Comparison of ENCODE assay signal across 8 cellular contexts in the genomic region with DNA sequence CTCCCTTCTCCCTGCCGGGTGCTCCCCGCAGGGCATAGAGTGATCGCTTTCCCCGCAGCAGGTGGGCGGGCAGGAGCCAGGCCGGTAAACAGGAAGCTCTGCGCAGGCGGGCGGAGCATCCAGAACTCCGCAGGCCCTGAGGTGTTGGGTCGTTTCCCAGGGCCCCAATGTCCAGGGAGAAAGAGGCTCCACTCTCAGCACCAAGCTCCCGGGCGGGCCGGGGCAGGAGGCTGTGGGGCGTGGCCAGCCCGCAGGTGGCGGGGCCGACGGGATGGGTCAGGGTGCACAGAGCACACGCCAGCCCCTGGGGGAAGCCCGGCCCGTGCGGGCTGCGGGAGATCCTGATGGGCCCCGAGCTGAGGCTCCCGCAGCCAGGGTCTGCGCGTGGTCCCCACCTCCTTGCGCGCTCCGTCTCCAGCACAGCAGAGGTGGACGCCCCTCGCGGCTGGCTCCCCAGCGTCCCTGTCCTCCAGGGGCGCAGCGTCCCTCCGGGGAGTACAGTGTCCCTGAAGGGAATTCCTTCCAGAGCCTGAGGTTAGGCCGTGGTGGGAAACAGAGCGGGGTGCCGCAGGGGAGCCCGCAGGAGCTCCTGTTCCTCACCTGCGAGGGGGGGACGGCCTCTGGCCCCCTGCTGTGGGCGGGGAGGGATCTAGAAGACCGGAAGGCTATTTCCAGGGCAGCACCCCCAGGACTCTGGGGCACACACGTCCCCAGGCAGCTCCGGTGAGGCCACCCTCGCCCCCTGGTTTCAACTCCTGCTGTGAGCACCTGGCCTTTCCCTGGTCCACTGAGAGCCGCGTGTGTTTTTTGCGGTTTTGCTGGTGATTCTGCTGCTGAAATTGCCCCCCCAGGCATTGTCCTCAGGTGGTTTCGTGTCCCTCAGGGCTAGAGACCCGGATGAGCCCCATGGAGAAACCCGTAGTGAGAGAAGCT. TPM values are rescaled to one million over a fixed set of nuclear protein-coding genes. Genes with fewer than 3 reads are reported as not detected.
A peak's percentile ranks its signal among the peaks of the same experiment; 100 is the strongest.
DNase-seq lines count a peak whose midpoint lies in the region; FAIRE-seq and TF ChIP-seq lines count a peak whose summit lies in the region.

No MANE protein-coding gene starts in this region.

- peak overlapping the region; percentile 42 for H3K27ac ChIP-seq in left ventricle myocardium inferior (replicated peaks)

- H3K4me3 ChIP-seq in H7 (ENCODE audit: insufficient read depth, low read depth, low read length) (peak overlapping the region; percentile 38), left ventricle myocardium inferior (peak overlapping the region; percentile 30)

- no peak for TF ChIP-seq CTCF in left ventricle myocardium inferior (IDR thresholded peaks at IDR 0.05; ENCODE audit: borderline replicate concordance)

- intact Hi-C loops in left ventricle myocardium inferior (cut with micrococcal nuclease), result no loop called here

- H3K36me3 ChIP-seq in H7 (replicated peaks; ENCODE audit: control insufficient read depth, insufficient read depth, low read length) (0 out of 2 replicates have a peak, but pooled peaks cover 3% of the 10 kb centered on the region), left ventricle myocardium inferior (peaks cover 13% of the 10 kb centered on the region)

- no peaks in the 10 kb centered on the region for H3K27me3 ChIP-seq in H7 (ENCODE audit: control insufficient read depth, insufficient read depth, low read length)
- no peaks in the 10 kb centered on the region for H3K27me3 ChIP-seq in left ventricle myocardium inferior (ENCODE audit: low read depth)

- FAIRE-seq in frontal cortex (lab: Jason Lieb, UNC), result no peak

- H3K4me1 ChIP-seq in left ventricle myocardium inferior, result peaks cover 45% of the 10 kb centered on the region

- peaks cover 13% of the 10 kb centered on the region for H3K9me3 ChIP-seq in left ventricle myocardium inferior (replicated peaks)

- DNase-seq in H7, result peak; percentile 89
- peak; percentile 30 for DNase-seq in activated CD4-positive, alpha-beta T cell treated with anti-CD3 and anti-CD28 coated beads, Interleukin-2, amount 50 U/mL, for 1 hour
- DNase-seq in left ventricle myocardium inferior, result no peak
- peak; percentile 35 for DNase-seq in stimulated activated CD4-positive, alpha-beta T cell treated with anti-CD3 and anti-CD28 coated beads, Interleukin-1b, Interleukin-23, amount 100 ng/mL, for 48 hours
- DNase-seq in NCI-H2196 (lab: John Stamatoyannopoulos, UW; ENCODE audit: unreplicated experiment), result no peak
- DNase-seq in frontal cortex (ENCODE audit: low spot score in 2 of 2), result no peak
- no peak for DNase-seq in foreskin melanocyte
- no peak for DNase-seq in hepatic stellate cell (ENCODE audit: low spot score)

RNA-seq across cellular contexts. Expression of a gene that starts 12.2 kb away (rescaled TPM):
- total RNA-seq in H7 (2014; rRNA removed; shearing (Covaris generic)), result 13.7 and 15.6 TPM in 2 replicates
- total RNA-seq in left ventricle myocardium inferior (31.6 TPM), frontal cortex (15.1 TPM)

RNA-seq across cellular contexts. Expression of a gene that starts 20.1 kb away (rescaled TPM):
- total RNA-seq in H7 (2014; rRNA removed; shearing (Covaris generic)), result 10.7 and 18.8 TPM in 2 replicates
- total RNA-seq in left ventricle myocardium inferior (not detected), frontal cortex (not detected)

Comparison
In these comparisons a context has a peak if more than half of its experiments do, and no peak if none do; other contexts are left out.
1. DNase-seq: peak in H7 (single experiment), activated CD4-positive, alpha-beta T cell treated with anti-CD3 and anti-CD28 coated beads, Interleukin-2, amount 50 U/mL, for 1 hour (single experiment) and stimulated activated CD4-positive, alpha-beta T cell treated with anti-CD3 and anti-CD28 coated beads, Interleukin-1b, Interleukin-23, amount 100 ng/mL, for 48 hours (single experiment); none in left ventricle myocardium inferior (single experiment), NCI-H2196 (single experiment), frontal cortex (0 of 2), foreskin melanocyte (single experiment) and hepatic stellate cell (single experiment).
2. RNA of a gene that starts 20.1 kb away (total RNA-seq): 10.7 to 18.8 TPM in H7; not detected in left ventricle myocardium inferior (single experiment) and not detected in frontal cortex (single experiment); every median in the first group is over 10 times any median in the second.